26 cellular contexts compared by ENCODE assay signal in genomic region chr14:90490727-90491050, GRCh38.
"Had no signal": no experiment of that assay in that cellular context is flagged by ENCODE, and none has a peak within 500 bp of the region (broad histone marks: within the 10 kb centered on the region; RNA-seq: fewer than 3 reads in every experiment).

No MANE protein-coding gene starts in this region.

- H3K4me3 Mint-ChIP-seq: activated B cell treated with CpG ODN at 0.5 μM for 24 hours; activated naive CD8-positive, alpha-beta T cell; activated T-cell treated with anti-CD3 and anti-CD28 coated beads, Interleukin-2, amount 50 U/mL, for 72 hours; endodermal cell; immature natural killer cell; memory B cell; naive thymus-derived CD8-positive, alpha-beta T cell; neural crest cell; stimulated activated naive B cell treated with anti-CD40 and anti-IgM and Interleukin-4, amounts not matched to agents 10 μg/mL and 1 μg/mL and 100 μg/mL, for 72 hours had no signal

- H3K9me3 ChIP-seq: body of pancreas, esophagus muscularis mucosa, heart left ventricle, right atrium auricular region, stomach, testis, uterus had no signal

- H3K9me3 Mint-ChIP-seq: activated T-cell treated with anti-CD3 and anti-CD28 coated beads, Interleukin-2, amount 50 U/mL, for 72 hours; endodermal cell; immature natural killer cell; memory B cell had no signal

- H3K4me1 Mint-ChIP-seq: activated B cell treated with CpG ODN at 0.5 μM for 24 hours; immature natural killer cell; memory B cell; stimulated activated naive B cell treated with anti-CD40 and anti-IgM and Interleukin-4, amounts not matched to agents 10 μg/mL and 1 μg/mL and 100 μg/mL, for 72 hours had no signal

- DNase-seq: activated B cell treated with CpG ODN at 0.5 μM for 24 hours; activated CD4-positive, alpha-beta T cell treated with anti-CD3 and anti-CD28 coated beads, Interleukin-2, amount 50 U/mL, for 1 hour; activated naive CD4-positive, alpha-beta T cell; activated T-cell treated with anti-CD3 and anti-CD28 coated beads for 4 hours; activated T-cell treated with anti-CD3 and anti-CD28 coated beads, Interleukin-2, amount 50 U/mL, for 72 hours; aorta; body of pancreas; endodermal cell; foreskin keratinocyte; heart left ventricle; immature natural killer cell; kidney; naive thymus-derived CD8-positive, alpha-beta T cell; stimulated activated CD4-positive, alpha-beta T cell treated with anti-CD3 and anti-CD28 coated beads, Interleukin-15, amount 100 ng/mL, for 24 hours; stimulated activated CD4-positive, alpha-beta T cell treated with anti-CD3 and anti-CD28 coated beads, Interleukin-2, amount 100 ng/mL, for 24 hours; stimulated activated naive B cell treated with anti-CD40 and anti-IgM and Interleukin-4, amounts not matched to agents 10 μg/mL and 1 μg/mL and 100 μg/mL, for 72 hours; stomach; testis; trophoblast cell; uterus had no signal

- H3K27ac ChIP-seq: body of pancreas, cardiac muscle cell, foreskin keratinocyte, right atrium auricular region, stomach, testis had no signal

- H3K4me3 ChIP-seq: body of pancreas, cardiac muscle cell, esophagus muscularis mucosa, heart left ventricle, right atrium auricular region, stomach, testis, uterus had no signal

- H3K27me3 ChIP-seq: body of pancreas, cardiac muscle cell, esophagus muscularis mucosa, foreskin keratinocyte, heart left ventricle, right atrium auricular region, stomach, testis, uterus had no signal

- H3K27me3 Mint-ChIP-seq: activated naive CD8-positive, alpha-beta T cell had no signal

- H3K36me3 ChIP-seq: cardiac muscle cell, esophagus muscularis mucosa, heart left ventricle, right atrium auricular region, stomach, uterus had no signal

- H3K27ac Mint-ChIP-seq: activated B cell treated with CpG ODN at 0.5 μM for 24 hours; activated naive CD8-positive, alpha-beta T cell; activated T-cell treated with anti-CD3 and anti-CD28 coated beads, Interleukin-2, amount 50 U/mL, for 72 hours; endodermal cell; immature natural killer cell; memory B cell; stimulated activated naive B cell treated with anti-CD40 and anti-IgM and Interleukin-4, amounts not matched to agents 10 μg/mL and 1 μg/mL and 100 μg/mL, for 72 hours had no signal

- H3K4me1 ChIP-seq: foreskin keratinocyte had no signal

- H3K36me3 Mint-ChIP-seq: activated naive CD8-positive, alpha-beta T cell; immature natural killer cell; memory B cell; stimulated activated naive B cell treated with anti-CD40 and anti-IgM and Interleukin-4, amounts not matched to agents 10 μg/mL and 1 μg/mL and 100 μg/mL, for 72 hours had no signal
